In genomic region chr12:70456953-70457352, GRCh38 we compare ENCODE assay signal across 27 cellular contexts.
"Had no signal": no experiment of that assay in that cellular context is flagged by ENCODE, and none has a peak within 500 bp of the region (broad histone marks: within the 10 kb centered on the region; RNA-seq: fewer than 3 reads in every experiment).

No MANE protein-coding gene starts in this region.

- H3K4me1 ChIP-seq: adrenal gland, ascending aorta, body of pancreas, breast epithelium had no signal

- H3K36me3 ChIP-seq: adrenal gland, ascending aorta, brain microvascular endothelial cell, breast epithelium, cardiac muscle cell had no signal

- H3K27ac ChIP-seq: adrenal gland, ascending aorta, body of pancreas, brain microvascular endothelial cell, breast epithelium, cardiac muscle cell had no signal

- DNase-seq: activated effector memory CD4-positive, alpha-beta T cell treated with anti-CD3 and anti-CD28 coated beads, Interleukin-2, amount 50 U/mL, for 16 hours; activated effector memory CD4-positive, alpha-beta T cell treated with Interleukin-2 at 50 U/mL for 16 hours; activated gamma-delta T cell; activated gamma-delta T cell treated with Interleukin-2 at 50 U/mL for 16 hours; activated naive CD4-positive, alpha-beta T cell; activated naive CD4-positive, alpha-beta T cell treated with anti-CD3 and anti-CD28 coated beads for 36 hours; activated naive CD4-positive, alpha-beta T cell treated with anti-CD3 and anti-CD28 coated beads, Interleukin-2, amount 10 ng/mL, durations not matched to agents 7 days and 5 days; activated naive CD4-positive, alpha-beta T cell treated with anti-CD3 and anti-CD28 coated beads, Interleukin-2, amount 50 U/mL, for 16 hours; activated naive CD4-positive, alpha-beta T cell treated with Interleukin-2 at 50 U/mL for 16 hours; activated naive CD8-positive, alpha-beta T cell treated with anti-CD3 and anti-CD28 coated beads for 36 hours; activated naive CD8-positive, alpha-beta T cell treated with anti-CD3 and anti-CD28 coated beads, Interleukin-2, amount 10 ng/mL, durations not matched to agents 7 days and 5 days; activated naive CD8-positive, alpha-beta T cell treated with anti-CD3 and anti-CD28 coated beads, Interleukin-2, amount 50 U/mL, for 24 hours; activated T-cell treated with anti-CD3 and anti-CD28 coated beads, Interleukin-2, amount 50 U/mL, for 4 hours; activated T-cell treated with anti-CD3 and anti-CD28 coated beads, Interleukin-2, amount 50 U/mL, for 48 hours; activated T-cell treated with anti-CD3 and anti-CD28 coated beads, Interleukin-2, amount 50 U/mL, for 72 hours; adrenal gland; amniotic stem cell; amygdala; aorta; body of pancreas; brain microvascular endothelial cell; caudate nucleus; central memory CD4-positive, alpha-beta T cell; cerebellar nuclear complex had no signal

- H3K9me3 ChIP-seq: adrenal gland, ascending aorta, body of pancreas had no signal

- H3K4me3 ChIP-seq: adrenal gland, ascending aorta, body of pancreas, breast epithelium, cardiac muscle cell had no signal
